In the genomic region with DNA sequence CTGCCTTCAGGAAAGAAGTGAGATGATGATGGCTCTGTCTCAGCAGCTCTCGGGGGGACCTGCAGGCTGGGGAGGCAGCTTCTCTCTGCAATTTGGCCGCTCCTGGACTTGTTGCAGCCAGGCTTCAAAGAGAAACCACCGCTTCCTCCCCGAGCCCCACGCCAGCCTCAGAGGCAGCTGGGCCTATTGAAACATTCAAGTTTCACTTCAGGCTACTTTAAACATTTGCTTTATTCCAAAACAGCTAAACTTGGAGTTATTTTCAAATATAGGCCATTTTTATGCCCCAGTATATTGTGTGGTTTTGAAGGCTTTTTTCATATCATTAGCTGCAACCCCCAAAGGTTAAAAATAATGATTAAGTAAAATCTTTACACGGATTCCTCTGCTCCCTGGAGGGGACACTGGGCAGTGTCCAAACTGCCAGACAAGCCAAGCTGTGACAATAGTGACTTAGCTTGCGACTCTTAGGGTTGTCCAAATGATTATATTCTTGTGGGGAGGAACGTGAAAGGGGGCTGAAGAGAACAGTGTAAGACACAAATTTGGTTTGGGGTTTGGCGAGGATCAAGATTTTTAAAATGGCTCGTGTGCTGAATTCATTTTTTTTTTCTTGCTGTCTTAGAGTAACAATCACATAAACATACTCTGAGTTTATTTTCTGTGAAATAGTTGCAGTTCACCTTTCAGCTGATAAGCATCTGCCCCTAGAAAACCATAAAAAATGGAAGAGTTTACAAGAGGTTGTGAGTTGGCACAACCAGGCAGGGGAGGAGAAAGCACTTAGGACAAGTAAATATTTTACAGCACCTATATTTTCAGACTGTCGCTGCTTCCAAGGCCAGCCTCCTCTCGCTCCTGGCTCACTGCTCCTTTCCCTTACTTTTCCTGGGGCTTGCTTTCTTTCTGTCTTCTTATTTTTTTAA, we compare ENCODE assay signal across 8 cellular contexts.
A peak's percentile ranks its signal among the peaks of the same experiment; 100 is the strongest.
DNase-seq lines count a peak whose midpoint lies in the region; ATAC-seq, FAIRE-seq and TF ChIP-seq lines count a peak whose summit lies in the region.

No MANE protein-coding gene starts in this region.

- H3F3A ChIP-seq in MM.1S (ENCODE audit: insufficient read depth, low read length): peaks cover 19% of the 10 kb centered on the region

- WGBS in pancreas, 2 donors: 22 to 27% methylated on average over 12 of the region's 12 CpGs

- H3K4me2 ChIP-seq in MM.1S (ENCODE audit: low read depth, low read length): peak overlapping the region; percentile 67

- H3K4me3 ChIP-seq in GM12865 (ENCODE audit: low read depth, low read length) (peak overlapping the region; percentile 49), MM.1S (ENCODE audit: low read length) (peak overlapping the region; percentile 60), foreskin fibroblast (ENCODE audit: low read depth in 1 of 2, low read length in 2 of 2) (peak overlapping the region; percentile 23 to 43), pancreas (peak overlapping the region in 2 of 4 donors; percentile 3)

- H3K27ac ChIP-seq in MM.1S (ENCODE audit: low read length): peak overlapping the region; percentile 96
- peak overlapping the region; percentile 10 to 75 (median 66) for H3K27ac ChIP-seq in pancreas

- peak; percentile 92 for ATAC-seq in GM21786 (IDR thresholded peaks at IDR 0.05; ENCODE audit: unreplicated experiment)
- ATAC-seq in pancreas: peak; percentile 55 to 88 (median 86)

- H3K4me1 ChIP-seq in MM.1S (ENCODE audit: low read length) (peaks cover 16% of the 10 kb centered on the region), pancreas (peaks cover 8 to 29% (median 20%) of the 10 kb centered on the region in 3 donors)

- no peak for FAIRE-seq in pancreas (lab: Jason Lieb, UNC)

- intact Hi-C loops in pancreas (cut with DNase I): no loop called here

- H3K9ac ChIP-seq in MM.1S (ENCODE audit: low read length): peak overlapping the region; percentile 76

- no peaks in the 10 kb centered on the region for H3K9me2 ChIP-seq in MM.1S (replicated peaks; ENCODE audit: insufficient read depth, low read length)

- H3K79me2 ChIP-seq in MM.1S (ENCODE audit: low read length): no peaks in the 10 kb centered on the region

- DNase-seq in GM12865 (ENCODE audit: low read depth) (peak; percentile 79), MM.1S (peak; percentile 80), foreskin fibroblast (peak; percentile 37 to 76), pancreas (peak in 3 of 6 donors; percentile 48 to 61 (median 57)), NCI-H2171 (lab: John Stamatoyannopoulos, UW) (no peak), NCI-H526 treated with DMSO at 0.1 percent for 48 hours (lab: John Stamatoyannopoulos, UW) (no peak)
- DNase-seq in activated CD8-positive, alpha-beta memory T cell treated with anti-CD3 and anti-CD28 coated beads, Interleukin-2, amount 50 U/mL, for 48 hours: peak; percentile 63

- H3K27me3 ChIP-seq in MM.1S (replicated peaks; ENCODE audit: insufficient read depth, low read length) (no peaks in the 10 kb centered on the region), pancreas (no peaks in the 10 kb centered on the region)

- no peak for TF ChIP-seq CTCF in GM12865 (IDR thresholded peaks at IDR 0.05; ENCODE audit: insufficient read depth, low read depth, low read length, missing control alignments)
- TF ChIP-seq CTCF in MM.1S (IDR thresholded peaks at IDR 0.05; ENCODE audit: low read length): peak; percentile 16
- no peak for TF ChIP-seq CTCF in foreskin fibroblast (IDR thresholded peaks at IDR 0.05; ENCODE audit: low read depth, low read length)
- no peak for TF ChIP-seq CTCF in pancreas (IDR thresholded peaks at IDR 0.05)

- H4K20me1 ChIP-seq in MM.1S (ENCODE audit: insufficient read depth, low read length): no peaks in the 10 kb centered on the region

- H2AFZ ChIP-seq in MM.1S (ENCODE audit: low read length): peak overlapping the region; percentile 65

- H3K9me3 ChIP-seq in MM.1S (replicated peaks; ENCODE audit: insufficient read depth, low read length): no peaks in the 10 kb centered on the region
- no peaks in the 10 kb centered on the region for H3K9me3 ChIP-seq in pancreas

- H3K36me3 ChIP-seq in MM.1S (replicated peaks; ENCODE audit: insufficient read depth, low read length) (no peaks in the 10 kb centered on the region), pancreas (no peaks in the 10 kb centered on the region)

Comparison
In these comparisons a context has a peak if more than half of its experiments do, and no peak if none do; other contexts are left out.
1. DNase-seq: peak in GM12865 (single experiment), MM.1S (single experiment), activated CD8-positive, alpha-beta memory T cell treated with anti-CD3 and anti-CD28 coated beads, Interleukin-2, amount 50 U/mL, for 48 hours (single experiment) and foreskin fibroblast (2 of 2); none in NCI-H2171 (single experiment) and NCI-H526 treated with DMSO at 0.1 percent for 48 hours (single experiment).